Comparison of ENCODE assay signal across 9 cellular contexts in the genomic region with DNA sequence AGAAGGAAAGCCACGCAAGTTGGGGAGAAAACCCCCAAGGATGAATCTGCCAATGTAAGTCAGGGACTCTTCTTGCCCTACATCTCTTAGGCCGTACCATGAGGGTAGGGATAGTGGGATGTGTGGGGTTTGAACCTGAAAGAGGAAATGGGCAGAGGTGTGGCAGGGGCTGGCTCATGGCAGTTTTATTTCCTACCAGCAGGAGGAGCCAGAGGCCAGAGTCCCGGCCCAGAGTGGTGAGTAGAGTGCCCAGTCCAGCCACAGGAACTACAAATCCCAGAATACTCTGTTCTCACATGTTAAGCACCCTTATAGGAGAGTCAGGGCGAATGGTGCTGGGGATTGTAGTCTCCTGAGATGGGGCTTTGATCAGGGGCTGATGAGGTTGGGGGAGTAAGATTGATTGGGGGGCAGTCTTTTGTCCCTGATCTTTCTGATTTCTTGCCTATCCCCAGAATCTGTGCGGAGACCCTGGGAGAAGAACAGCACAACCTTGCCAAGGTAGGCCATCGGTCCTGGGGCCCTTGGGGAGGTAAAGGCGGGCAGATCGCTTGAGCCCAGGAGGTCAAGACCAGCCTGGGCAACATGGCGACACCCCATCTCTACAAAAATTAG. TPM values are rescaled to one million over a fixed set of nuclear protein-coding genes. Genes with fewer than 3 reads are reported as not detected.
DNase-seq lines count a peak whose midpoint lies in the region; ATAC-seq, FAIRE-seq and TF ChIP-seq lines count a peak whose summit lies in the region.
"Had no signal": no experiment of that assay in that cellular context is flagged by ENCODE, and none has a peak within 500 bp of the region (broad histone marks: within the 10 kb centered on the region; RNA-seq: fewer than 3 reads in every experiment).

No MANE protein-coding gene starts in this region.

- H3K27me3 ChIP-seq in esophagus muscularis mucosa (no peaks in the 10 kb centered on the region), stomach (peaks cover 0 to under 1% (median 0%) of the 10 kb centered on the region in 3 donors)
- H3K27me3 ChIP-seq in naive thymus-derived CD4-positive, alpha-beta T cell (ENCODE audit: control insufficient read depth in 2 of 2, insufficient read depth in 2 of 2, low read length in 2 of 2): no peaks in the 10 kb centered on the region

- H3K4me1 ChIP-seq in esophagus muscularis mucosa: peaks cover 21 to 75% (median 60%) of the 10 kb centered on the region in 4 donors
- H3K4me1 ChIP-seq in naive thymus-derived CD4-positive, alpha-beta T cell (ENCODE audit: control insufficient read depth in 2 of 2, insufficient read depth in 2 of 2, low read length in 2 of 2): no peaks in the 10 kb centered on the region
- peaks cover 15 to 93% (median 51%) of the 10 kb centered on the region in 4 donors for H3K4me1 ChIP-seq in stomach

- peak overlapping the region; percentile 47 to 76 (median 62) for H3K27ac ChIP-seq in esophagus muscularis mucosa (replicated peaks in 1 of 4)
- no peak overlapping the region for H3K27ac ChIP-seq in naive thymus-derived CD4-positive, alpha-beta T cell (ENCODE audit: low read depth, low read length)
- H3K27ac ChIP-seq in stomach: peak overlapping the region in 2 of 5 donors; percentile 66 to 67

- intact Hi-C loops in esophagus muscularis mucosa (cut with DNase I) (loop anchor here (2.0 kb wide), 1 partner anchor 119 kb away; no protein-coding TSS in a partner anchor), stomach (cut with DNase I; ENCODE audit: low total_unique reads) (loop anchor here (10.0 kb wide), 1 partner anchor 121 kb away; no protein-coding TSS in a partner anchor)
- intact Hi-C loops in naive thymus-derived CD4-positive, alpha-beta T cell (cut with micrococcal nuclease): loop anchor here (1.0 kb wide), 12 partner anchors 16 to 170 kb away; partner anchors contain the start of genes OPA3 (in 1 of the 2), PPM1N (in 1 of the 2), QPCTL (in 1 of the 2) and VASP (in 1 of the 2)

- H3K27ac Mint-ChIP-seq in naive thymus-derived CD4-positive, alpha-beta T cell: peak overlapping the region in 8 of 9 donors; percentile 26 to 88 (median 65)

- H3K36me3 ChIP-seq in esophagus muscularis mucosa (peaks cover 49 to 82% (median 80%) of the 10 kb centered on the region in 4 donors), stomach (peaks cover 67 to 90% (median 85%) of the 10 kb centered on the region in 4 donors)
- peaks cover 8 to 60% (median 17%) of the 10 kb centered on the region in 3 experiments for H3K36me3 ChIP-seq in naive thymus-derived CD4-positive, alpha-beta T cell (ENCODE audit: control insufficient read depth in 2 of 3, insufficient read depth in 3 of 3, low read length in 3 of 3)

- CTCF ChIA-PET in naive thymus-derived CD4-positive, alpha-beta T cell (lab: Charles Lee): interaction anchor here (0.9 to 1.6 kb wide), 2 partner anchors 83 to 118 kb away, joined by 7 to 11 read pairs; no protein-coding TSS in a partner anchor

- H3K4me3 Mint-ChIP-seq in naive thymus-derived CD4-positive, alpha-beta T cell: no peak overlapping the region

- TF ChIP-seq CTCF in esophagus muscularis mucosa (IDR thresholded peaks at IDR 0.05) (peak; percentile 89 to 97 (median 97)), stomach (IDR thresholded peaks at IDR 0.05) (peak in 6 of 7 experiments; percentile 68 to 96 (median 88))

- H3K4me1 Mint-ChIP-seq in naive thymus-derived CD4-positive, alpha-beta T cell: peaks cover 11 to 24% (median 17%) of the 10 kb centered on the region in 7 donors

- H3K4me3 ChIP-seq in esophagus muscularis mucosa: no peak overlapping the region
- H3K4me3 ChIP-seq in naive thymus-derived CD4-positive, alpha-beta T cell (ENCODE audit: low read length): no peak overlapping the region
- no peak overlapping the region for H3K4me3 ChIP-seq in stomach

- TF ChIP-seq EP300 in esophagus muscularis mucosa (IDR thresholded peaks at IDR 0.05): no peak
- no peak for TF ChIP-seq EP300 in stomach (IDR thresholded peaks at IDR 0.05)

- H3K9me3 Mint-ChIP-seq in naive thymus-derived CD4-positive, alpha-beta T cell: no peaks in the 10 kb centered on the region

- DNase-seq in D341Med (ENCODE audit: low spot score) (peak; percentile 92), LoVo (ENCODE audit: low spot score) (peak; percentile 64), RCC 7860 (ENCODE audit: low spot score) (peak; percentile 72), esophagus muscularis mucosa (ENCODE audit: extremely low spot score) (peak; percentile 94), stomach (peak; percentile 80)
- DNase-seq in activated T-cell treated with anti-CD3 and anti-CD28 coated beads, Interleukin-2, amount 50 U/mL, for 1 hour: peak; percentile 75
- DNase-seq in naive thymus-derived CD4-positive, alpha-beta T cell: peak; percentile 54 to 85 (median 83)

- no peaks in the 10 kb centered on the region for H3K27me3 Mint-ChIP-seq in naive thymus-derived CD4-positive, alpha-beta T cell

- WGBS in esophagus muscularis mucosa: 65% methylated on average over 8 of the region's 9 CpGs
- WGBS in stomach, 5 donors: 61 to 68% (median 66%) methylated on average over 7 to 9 of the region's 9 CpGs

- POLR2A ChIA-PET in naive thymus-derived CD4-positive, alpha-beta T cell (lab: Charles Lee): interaction anchor here (0.7 kb wide), 1 partner anchor 35 kb away, joined by 3 read pairs; no protein-coding TSS in a partner anchor

- ATAC-seq in GM21576 (IDR thresholded peaks at IDR 0.05; ENCODE audit: unreplicated experiment): peak; percentile 59
- peak; percentile 100 for ATAC-seq in naive thymus-derived CD4-positive, alpha-beta T cell

- peak; percentile 52 for FAIRE-seq in RCC 7860 (lab: Jason Lieb, UNC)
- FAIRE-seq: colon had no signal

- TF ChIP-seq POLR2A in esophagus muscularis mucosa (IDR thresholded peaks at IDR 0.05; ENCODE audit: low read depth) (no peak), stomach (IDR thresholded peaks at IDR 0.05) (no peak)

- peaks cover 0 to 18% (median 7%) of the 10 kb centered on the region in 5 donors for H3K36me3 Mint-ChIP-seq in naive thymus-derived CD4-positive, alpha-beta T cell

- no peaks in the 10 kb centered on the region for H3K9me3 ChIP-seq in esophagus muscularis mucosa
- H3K9me3 ChIP-seq in naive thymus-derived CD4-positive, alpha-beta T cell (ENCODE audit: control insufficient read depth in 2 of 3, low read length in 3 of 3): no peaks in the 10 kb centered on the region
- H3K9me3 ChIP-seq in stomach: no peaks in the 10 kb centered on the region

RNA-seq across cellular contexts. Expression of gene VASP, which starts 16.5 kb away (rescaled TPM):
- 100 to 1,000 TPM; 172 to 321 (median 210) TPM for total RNA-seq in esophagus muscularis mucosa
- total RNA-seq in naive thymus-derived CD4-positive, alpha-beta T cell: 100 to 1,000 TPM in 2 of 5 experiments, 10 to 100 TPM in 3; 71.3 to 206 (median 82.6) TPM
- polyA plus RNA-seq in naive thymus-derived CD4-positive, alpha-beta T cell: 10 to 100 TPM; 27.0 to 39.7 TPM
- 100 to 1,000 TPM in 3 of 5 donors, 10 to 100 TPM in 2; 48.4 to 280 (median 119) TPM for total RNA-seq in stomach
- 100 to 1,000 TPM in 1 of 3 donors, 10 to 100 TPM in 2; 62.8 to 149 (median 76.0) TPM for polyA plus RNA-seq in stomach

RNA-seq across cellular contexts. Expression of gene PPM1N, which starts 25.5 kb away (rescaled TPM):
- total RNA-seq in esophagus muscularis mucosa: 1 to 10 TPM; 1.6 to 3.8 (median 3.0) TPM
- 1 to 10 TPM; 1.3 to 8.5 (median 7.8) TPM for total RNA-seq in naive thymus-derived CD4-positive, alpha-beta T cell
- 1 to 10 TPM; 2.8 to 4.0 TPM for polyA plus RNA-seq in naive thymus-derived CD4-positive, alpha-beta T cell
- total RNA-seq in stomach: 1 to 10 TPM in 1 of 5 donors, under 1 TPM in 1, not detected in 3; 0.92 to 1.6 TPM
- 1 to 10 TPM; 1.9 to 5.2 (median 4.9) TPM for polyA plus RNA-seq in stomach

RNA-seq across cellular contexts. Expression of gene RTN2, which starts 26.9 kb away (rescaled TPM):
- total RNA-seq in esophagus muscularis mucosa (10 to 100 TPM in 3 of 4 donors, 1 to 10 TPM in 1; 7.0 to 23.6 (median 17.2) TPM), stomach (10 to 100 TPM in 2 of 5 donors, 1 to 10 TPM in 2, not detected in 1; 2.0 to 37.3 (median 10.6) TPM)
- total RNA-seq in naive thymus-derived CD4-positive, alpha-beta T cell: 1 to 10 TPM in 4 of 5 experiments, under 1 TPM in 1; 0.86 to 3.1 (median 2.4) TPM
- under 1 TPM; 0.30 to 0.37 TPM for polyA plus RNA-seq in naive thymus-derived CD4-positive, alpha-beta T cell
- polyA plus RNA-seq in stomach: 1 to 10 TPM; 4.7 to 9.3 (median 7.9) TPM

RNA-seq across cellular contexts. Expression of gene FOSB, which starts 56.0 kb away (rescaled TPM):
- 10 to 100 TPM in 2 of 4 donors, 1 to 10 TPM in 2; 2.2 to 25.2 (median 6.9) TPM for total RNA-seq in esophagus muscularis mucosa
- 1,000 to 10,000 TPM in 1 of 5 experiments, 100 to 1,000 TPM in 1, 10 to 100 TPM in 2, 1 to 10 TPM in 1; 2.1 to 1,925 (median 22.8) TPM for total RNA-seq in naive thymus-derived CD4-positive, alpha-beta T cell
- 1 to 10 TPM; 3.0 to 5.3 TPM for polyA plus RNA-seq in naive thymus-derived CD4-positive, alpha-beta T cell
- total RNA-seq in stomach: 10 to 100 TPM in 2 of 5 donors, 1 to 10 TPM in 3; 1.2 to 76.8 (median 5.5) TPM
- polyA plus RNA-seq in stomach: 10 to 100 TPM in 2 of 3 donors, 1 to 10 TPM in 1; 6.9 to 20.9 (median 11.1) TPM
